Comparison of ENCODE assay signal across 23 cellular contexts in genomic region chr16:61909074-61909473, GRCh38.
"Had no signal": no experiment of that assay in that cellular context is flagged by ENCODE, and none has a peak within 500 bp of the region (broad histone marks: within the 10 kb centered on the region; RNA-seq: fewer than 3 reads in every experiment).

No MANE protein-coding gene starts in this region.

- H3K27me3 Mint-ChIP-seq: activated CD4-positive, alpha-beta memory T cell treated with anti-CD3 and anti-CD28 coated beads for 36 hours; activated CD4-positive, alpha-beta T cell treated with anti-CD3 and anti-CD28 coated beads, Interleukin-2, amount 10 ng/mL, durations not matched to agents 7 days and 5 days; activated naive CD8-positive, alpha-beta T cell; brain; central memory CD8-positive, alpha-beta T cell had no signal

- H3K9me3 ChIP-seq: SJCRH30, SK-N-SH had no signal

- H3K36me3 Mint-ChIP-seq: activated CD4-positive, alpha-beta memory T cell treated with anti-CD3 and anti-CD28 coated beads for 36 hours; activated naive CD8-positive, alpha-beta T cell; brain had no signal

- H3K27ac ChIP-seq: SJCRH30, VCaP had no signal

- H3K4me1 Mint-ChIP-seq: activated CD4-positive, alpha-beta T cell treated with anti-CD3 and anti-CD28 coated beads, Interleukin-2, amount 10 ng/mL, durations not matched to agents 7 days and 5 days; central memory CD8-positive, alpha-beta T cell had no signal

- DNase-seq: activated CD4-positive, alpha-beta memory T cell treated with anti-CD3 and anti-CD28 coated beads for 36 hours; activated CD4-positive, alpha-beta T cell treated with anti-CD3 and anti-CD28 coated beads, Interleukin-2, amount 10 ng/mL, durations not matched to agents 7 days and 5 days; activated CD4-positive, CD25-positive, alpha-beta regulatory T cell; activated CD8-positive, alpha-beta memory T cell treated with anti-CD3 and anti-CD28 coated beads for 24 hours; activated effector memory CD4-positive, alpha-beta T cell treated with anti-CD3 and anti-CD28 coated beads, Interleukin-2, amount 50 U/mL, for 16 hours; activated naive CD4-positive, alpha-beta T cell treated with anti-CD3 and anti-CD28 coated beads for 36 hours; activated T-cell treated with anti-CD3 and anti-CD28 coated beads, Interleukin-2, amount 50 U/mL, for 4 hours; amygdala; MM.1S; NCI-H1105 treated with DMSO at 0.1 percent for 48 hours; NCI-H146; NCI-H187 treated with DMSO at 0.1 percent for 48 hours; NCI-H2081 treated with DMSO at 0.1 percent for 48 hours; NCI-H524 treated with DMSO at 0.1 percent for 48 hours; NCI-H748 treated with DMSO at 0.1 percent for 48 hours; RPMI8226; SJCRH30; SK-N-SH; T-helper 1 cell had no signal

- H3K9ac ChIP-seq: SK-N-SH had no signal

- H3K27me3 ChIP-seq: SJCRH30 had no signal

- H3K36me3 ChIP-seq: SJCRH30 had no signal

- H3K4me2 ChIP-seq: SK-N-SH had no signal

- H3K4me3 Mint-ChIP-seq: activated CD4-positive, alpha-beta memory T cell treated with anti-CD3 and anti-CD28 coated beads for 36 hours; activated CD4-positive, alpha-beta T cell treated with anti-CD3 and anti-CD28 coated beads, Interleukin-2, amount 10 ng/mL, durations not matched to agents 7 days and 5 days; activated naive CD4-positive, alpha-beta T cell treated with anti-CD3 and anti-CD28 coated beads for 36 hours; activated naive CD8-positive, alpha-beta T cell; activated T-cell treated with anti-CD3 and anti-CD28 coated beads, Interleukin-2, amount 50 U/mL, for 4 hours; brain; central memory CD8-positive, alpha-beta T cell had no signal

- H3K4me3 ChIP-seq: SJCRH30 had no signal

- H3K4me1 ChIP-seq: SJCRH30 had no signal

- H3K27ac Mint-ChIP-seq: activated CD4-positive, alpha-beta memory T cell treated with anti-CD3 and anti-CD28 coated beads for 36 hours; activated CD4-positive, alpha-beta T cell treated with anti-CD3 and anti-CD28 coated beads, Interleukin-2, amount 10 ng/mL, durations not matched to agents 7 days and 5 days; activated naive CD4-positive, alpha-beta T cell treated with anti-CD3 and anti-CD28 coated beads for 36 hours; activated naive CD8-positive, alpha-beta T cell; brain had no signal
